25 cellular contexts compared by ENCODE assay signal in genomic region chr21:27721675-27722074, GRCh38.
A peak's percentile ranks its signal among the peaks of the same experiment; 100 is the strongest.
DNase-seq lines count a peak whose midpoint lies in the region; ATAC-seq and TF ChIP-seq lines count a peak whose summit lies in the region.
"Had no signal": no experiment of that assay in that cellular context is flagged by ENCODE, and none has a peak within 500 bp of the region (broad histone marks: within the 10 kb centered on the region; RNA-seq: fewer than 3 reads in every experiment).

No MANE protein-coding gene starts in this region.

- WGBS in transverse colon (ENCODE audit: low coverage in 1 of 2), 2 donors, result 0 to 16% methylated on average over 1 to 2 of the region's 2 CpGs

- intact Hi-C loops in Caco-2 (cut with micrococcal nuclease; ENCODE audit: unreplicated experiment), result no loop called here
- intact Hi-C loops in mucosa of descending colon (cut with DNase I, micrococcal nuclease), result no loop called here
- intact Hi-C loops in transverse colon (cut with DNase I; ENCODE audit: low total_unique reads), result no loop called here

- no peaks in the 10 kb centered on the region for H3K9me3 Mint-ChIP-seq in Caco-2 (ENCODE audit: unreplicated experiment)

- POLR2A ChIA-PET in Caco-2 (lab: Charles Lee), result no interaction called here

- peak overlapping the region; percentile 44 for H3K4me3 Mint-ChIP-seq in Caco-2 (ENCODE audit: unreplicated experiment)

- peak; percentile 54 for ATAC-seq in mucosa of descending colon
- no peak for ATAC-seq in HG03280 (IDR thresholded peaks at IDR 0.05; ENCODE audit: unreplicated experiment)
- ATAC-seq in GM21447 (IDR thresholded peaks at IDR 0.05; ENCODE audit: unreplicated experiment), result no peak
- ATAC-seq: HepG2, K562, Panc1 had no signal

- H3K4me3 ChIP-seq in Caco-2 (ENCODE audit: low read depth, low read length) (no peak overlapping the region), mucosa of descending colon (no peak overlapping the region), transverse colon (no peak overlapping the region)
- H3K4me3 ChIP-seq: K562, MG63 had no signal

- no peak for TF ChIP-seq CTCF in Caco-2 (IDR thresholded peaks at IDR 0.05; ENCODE audit: insufficient read depth in 1 of 2, low read depth in 1 of 2, low read length in 1 of 2, severe bottlenecking in 1 of 2, unreplicated experiment in 1 of 2)
- TF ChIP-seq CTCF in mucosa of descending colon (IDR thresholded peaks at IDR 0.05), result no peak
- no peak for TF ChIP-seq CTCF in transverse colon (IDR thresholded peaks at IDR 0.05)

- CTCF ChIA-PET in Caco-2 (lab: Charles Lee), result no interaction called here

- peaks cover 7% of the 10 kb centered on the region; the same call in 1 of the 2 replicates for H3K9me3 ChIP-seq in Caco-2
- no peaks in the 10 kb centered on the region for H3K9me3 ChIP-seq in mucosa of descending colon
- no peaks in the 10 kb centered on the region for H3K9me3 ChIP-seq in transverse colon
- H3K9me3 ChIP-seq: MG63 had no signal

- no peak for TF ChIP-seq EP300 in transverse colon (IDR thresholded peaks at IDR 0.05; ENCODE audit: low read depth)

- H3K27ac ChIP-seq in epithelial cell of prostate, result peak overlapping the region; percentile 70
- H3K27ac ChIP-seq in transverse colon, result no peak overlapping the region
- H3K27ac ChIP-seq: RWPE1 had no signal

- H3K27ac Mint-ChIP-seq in Caco-2 (ENCODE audit: unreplicated experiment), result peak overlapping the region; percentile 83

- H3K4me1 ChIP-seq in Caco-2 (peaks cover 18% of the 10 kb centered on the region), mucosa of descending colon (ENCODE audit: low read depth) (no peaks in the 10 kb centered on the region), transverse colon (peaks cover 0 to 14% (median 5%) of the 10 kb centered on the region in 4 donors)

- TF ChIP-seq POLR2A in transverse colon (IDR thresholded peaks at IDR 0.05), result no peak

- peaks cover 10% of the 10 kb centered on the region for H3K4me1 Mint-ChIP-seq in Caco-2 (ENCODE audit: low read depth, unreplicated experiment)

- DNase-seq in Caco-2, result peak in 1 of 2 experiments; percentile 2
- DNase-seq in SW480 (ENCODE audit: low spot score), result peak; percentile 3
- DNase-seq in epithelial cell of prostate (ENCODE audit: low read depth, low spot score), result no peak
- DNase-seq in mucosa of descending colon, result peak in 1 of 3 donors; percentile 27
- no peak for DNase-seq in transverse colon
- DNase-seq in DMS79 (lab: John Stamatoyannopoulos, UW), result no peak
- DNase-seq: 8988T, DMS 273 treated with DMSO at 0.1 percent for 48 hours, DMS79 treated with DMSO at 0.1 percent for 48 hours, GF-D8, Kasumi-1, MG63, NCI-H1105 treated with DMSO at 0.1 percent for 48 hours, NCI-H146, NCI-H1930, NCI-H2107, NCI-H446 treated with DMSO at 0.1 percent for 48 hours, NCI-H526 treated with DMSO at 0.1 percent for 48 hours, SHP77 had no signal

- no peaks in the 10 kb centered on the region for H3K27me3 Mint-ChIP-seq in Caco-2 (ENCODE audit: insufficient read depth, unreplicated experiment)

- no TSS peak for BruUV-seq in Caco-2 (replicated peaks; lab: Mats Ljungman, UMichigan)

- in situ Hi-C loops in transverse colon (cut with MboI; ENCODE audit: low pct_ligation_motif_present in 1 of 4, low pct_unique_long_range_greater_than_20kb in 1 of 4, low sequenced_read_pairs in 3 of 4), result loop anchor here in 1 of 4 donors (25.0 kb wide), 1 partner anchor 1016 kb away; no protein-coding TSS in a partner anchor

- no peaks in the 10 kb centered on the region for H3K27me3 ChIP-seq in Caco-2 (replicated peaks; ENCODE audit: control insufficient read depth, insufficient read depth, low read length)
- H3K27me3 ChIP-seq in transverse colon, result no peaks in the 10 kb centered on the region
- H3K27me3 ChIP-seq: MG63 had no signal

- H3K36me3 ChIP-seq in Caco-2 (ENCODE audit: control insufficient read depth, insufficient read depth, low read length) (no peaks in the 10 kb centered on the region), mucosa of descending colon (ENCODE audit: low read depth) (no peaks in the 10 kb centered on the region), transverse colon (no peaks in the 10 kb centered on the region)
- H3K36me3 ChIP-seq: MG63 had no signal

- H3K36me3 Mint-ChIP-seq in Caco-2 (ENCODE audit: insufficient read depth, unreplicated experiment), result no peaks in the 10 kb centered on the region
